14 cellular contexts compared by ENCODE assay signal in genomic region chr15:29677871-29678431, GRCh38.
A peak's percentile ranks its signal among the peaks of the same experiment; 100 is the strongest.
DNase-seq lines count a peak whose midpoint lies in the region; ATAC-seq and TF ChIP-seq lines count a peak whose summit lies in the region.
"Had no signal": no experiment of that assay in that cellular context is flagged by ENCODE, and none has a peak within 500 bp of the region (broad histone marks: within the 10 kb centered on the region; RNA-seq: fewer than 3 reads in every experiment).

No MANE protein-coding gene starts in this region.

- TF ChIP-seq EP300 in Ishikawa (IDR thresholded peaks at IDR 0.05; ENCODE audit: borderline replicate concordance) (peak; percentile 71), tibial nerve (IDR thresholded peaks at IDR 0.05) (no peak)

- no peak overlapping the region for H3K4me3 ChIP-seq in mucosa of descending colon
- no peak overlapping the region for H3K4me3 ChIP-seq in tibial nerve
- H3K4me3 ChIP-seq: gastroesophageal sphincter had no signal

- TF ChIP-seq RAD21 in Ishikawa (IDR thresholded peaks at IDR 0.05; ENCODE audit: low read depth), result no peak

- H3K27me3 ChIP-seq in tibial nerve, result peaks cover 0 to 13% of the 10 kb centered on the region in 2 donors

- ATAC-seq in mucosa of descending colon (peak; percentile 94), HG02678 (IDR thresholded peaks at IDR 0.05; ENCODE audit: unreplicated experiment) (no peak)
- ATAC-seq: activated T-cell treated with anti-CD3 and anti-CD28 coated beads, Interleukin-2, amount 50 U/mL, for 72 hours; gastroesophageal sphincter had no signal

- H3K9me3 ChIP-seq in mucosa of descending colon (no peaks in the 10 kb centered on the region), tibial nerve (no peaks in the 10 kb centered on the region)
- H3K9me3 ChIP-seq: gastroesophageal sphincter had no signal

- TF ChIP-seq CTCF in mucosa of descending colon (IDR thresholded peaks at IDR 0.05), result no peak
- no peak for TF ChIP-seq CTCF in tibial nerve (IDR thresholded peaks at IDR 0.05)

- WGBS in tibial nerve, 2 donors, result 78 to 86% methylated on average over 10 of the region's 10 CpGs

- no peak overlapping the region for H3K27ac ChIP-seq in tibial nerve
- H3K27ac ChIP-seq: gastroesophageal sphincter had no signal

- peak; percentile 73 for DNase-seq in COLO668 (lab: John Stamatoyannopoulos, UW; ENCODE audit: unreplicated experiment)
- DNase-seq in SW480 (ENCODE audit: low spot score), result peak; percentile 77
- DNase-seq in mucosa of descending colon, result peak; percentile 91 to 94 (median 92)
- DNase-seq in ACHN, result no peak
- no peak for DNase-seq in tibial nerve (ENCODE audit: low spot score in 2 of 2)
- no peak for DNase-seq in posterior vena cava (ENCODE audit: low spot score)
- DNase-seq: activated T-cell treated with anti-CD3 and anti-CD28 coated beads, Interleukin-2, amount 50 U/mL, for 72 hours; mesendoderm; NCI-H1436; NCI-H774; stimulated activated CD4-positive, alpha-beta T cell treated with anti-CD3 and anti-CD28 coated beads, Interleukin-4, amount 100 ng/mL, for 4 hours had no signal

- intact Hi-C loops in mucosa of descending colon (cut with DNase I, micrococcal nuclease), result loop anchor here in 1 of 2 donors (10.0 kb wide), 1 partner anchor 257 kb away; no protein-coding TSS in a partner anchor
- intact Hi-C loops in posterior vena cava (cut with DNase I), result no loop called here

- H3K4me1 ChIP-seq in mucosa of descending colon (ENCODE audit: low read depth) (peaks cover 16% of the 10 kb centered on the region), tibial nerve (peaks cover 0 to 21% (median 3%) of the 10 kb centered on the region in 4 donors)

- in situ Hi-C loops in ACHN (cut with HindIII; ENCODE audit: low pct_ligation_motif_present, low pct_unique_long_range_greater_than_20kb, low sequenced_read_pairs), result no loop called here

- H3K36me3 ChIP-seq in mucosa of descending colon (ENCODE audit: low read depth), result no peaks in the 10 kb centered on the region
- no peaks in the 10 kb centered on the region for H3K36me3 ChIP-seq in tibial nerve
- H3K36me3 ChIP-seq: gastroesophageal sphincter had no signal

- no peak for TF ChIP-seq POLR2A in tibial nerve (IDR thresholded peaks at IDR 0.05)

TF ChIP-seq in Ishikawa, 13 proteins besides CTCF, POLR2A, EP300 and RAD21:
- TF ChIP-seq FOXM1 (IDR thresholded peaks at IDR 0.05; ENCODE audit: borderline replicate concordance, low read depth), result peak; percentile 51; the same call in 1 of the 2 replicates
- TF ChIP-seq EGR1 (IDR thresholded peaks at IDR 0.05), result no peak
- TF ChIP-seq REST (IDR thresholded peaks at IDR 0.05; ENCODE audit: low read depth), result no peak
- TF ChIP-seq CEBPB (IDR thresholded peaks at IDR 0.05), result no peak
- 0 out of 2 replicates have a peak, but pooled peaks have one; percentile 43 for TF ChIP-seq MAX (IDR thresholded peaks at IDR 0.05)
- TF ChIP-seq NFIC (IDR thresholded peaks at IDR 0.05), result peak; percentile 84
- TF ChIP-seq CREB1 (IDR thresholded peaks at IDR 0.05; ENCODE audit: low read depth), result no peak
- TF ChIP-seq TEAD4 (IDR thresholded peaks at IDR 0.05), result peak; percentile 21; the same call in 1 of the 2 replicates
- TF ChIP-seq TCF12 (IDR thresholded peaks at IDR 0.05; ENCODE audit: low read depth), result peak; percentile 89

Comparison
In these comparisons a context has a peak if more than half of its experiments do, and no peak if none do; other contexts are left out.
1. DNase-seq: peak in COLO668 (single experiment), SW480 (single experiment) and mucosa of descending colon (3 of 3); none in ACHN (single experiment), tibial nerve (0 of 2) and posterior vena cava (single experiment).